In genomic region chr16:70614208-70614951, GRCh38 we compare ENCODE assay signal across 13 cellular contexts.
"Had no signal": no experiment of that assay in that cellular context is flagged by ENCODE, and none has a peak within 500 bp of the region (broad histone marks: within the 10 kb centered on the region; RNA-seq: fewer than 3 reads in every experiment).

No MANE protein-coding gene starts in this region.

- H3K4me3 ChIP-seq: ascending aorta, heart right ventricle, left lung, tibial artery, vagina had no signal

- DNase-seq: activated CD8-positive, alpha-beta memory T cell treated with anti-CD3 and anti-CD28 coated beads, Interleukin-2, amount 50 U/mL, for 48 hours; activated CD8-positive, alpha-beta T cell treated with anti-CD3 and anti-CD28 coated beads, Interleukin-2, amount 10 ng/mL, durations not matched to agents 7 days and 5 days; activated naive CD4-positive, alpha-beta T cell; heart right ventricle; islet precursor cell; left lung; nucleus accumbens; stimulated activated CD4-positive, alpha-beta T cell treated with anti-CD3 and anti-CD28 coated beads, Interleukin-15, amount 100 ng/mL, for 24 hours; tibial artery had no signal

- H3K4me1 ChIP-seq: left lung had no signal

- H3K9me3 Mint-ChIP-seq: natural killer cell treated with Interleukin-12 subunit alpha and Interleukin-12 subunit beta and Interleukin-15 and Interleukin-18, amount 100 ng/mL, for 72 hours; T-helper 1 cell treated with Interleukin-12 subunit alpha and Interleukin-12 subunit beta and Interleukin-4 antibody, amounts not matched to agents 30 μg/mL and 1 μg/mL, for 36 hours had no signal

- H3K4me3 Mint-ChIP-seq: activated CD8-positive, alpha-beta T cell treated with anti-CD3 and anti-CD28 coated beads, Interleukin-2, amount 10 ng/mL, durations not matched to agents 7 days and 5 days; natural killer cell treated with Interleukin-12 subunit alpha and Interleukin-12 subunit beta and Interleukin-15 and Interleukin-18, amount 100 ng/mL, for 72 hours; T-helper 1 cell treated with Interleukin-12 subunit alpha and Interleukin-12 subunit beta and Interleukin-4 antibody, amounts not matched to agents 30 μg/mL and 1 μg/mL, for 36 hours had no signal

- ATAC-seq: activated CD8-positive, alpha-beta T cell treated with anti-CD3 and anti-CD28 coated beads, Interleukin-2, amount 10 ng/mL, durations not matched to agents 7 days and 5 days; heart right ventricle; left lung; natural killer cell treated with Interleukin-12 subunit alpha and Interleukin-12 subunit beta and Interleukin-15 and Interleukin-18, amount 100 ng/mL, for 72 hours had no signal

- H3K27me3 Mint-ChIP-seq: natural killer cell treated with Interleukin-12 subunit alpha and Interleukin-12 subunit beta and Interleukin-15 and Interleukin-18, amount 100 ng/mL, for 72 hours had no signal

- H3K36me3 ChIP-seq: ascending aorta, heart right ventricle, left lung, tibial artery, vagina had no signal

- H3K27ac ChIP-seq: ascending aorta, heart right ventricle, left lung, tibial artery, vagina had no signal

- H3K9me3 ChIP-seq: ascending aorta, heart right ventricle, left lung, tibial artery, vagina had no signal

- H3K27me3 ChIP-seq: ascending aorta, heart right ventricle, left lung, tibial artery, vagina had no signal

- H3K27ac Mint-ChIP-seq: activated CD8-positive, alpha-beta T cell treated with anti-CD3 and anti-CD28 coated beads, Interleukin-2, amount 10 ng/mL, durations not matched to agents 7 days and 5 days; natural killer cell treated with Interleukin-12 subunit alpha and Interleukin-12 subunit beta and Interleukin-15 and Interleukin-18, amount 100 ng/mL, for 72 hours; T-helper 1 cell treated with Interleukin-12 subunit alpha and Interleukin-12 subunit beta and Interleukin-4 antibody, amounts not matched to agents 30 μg/mL and 1 μg/mL, for 36 hours had no signal

- H3K36me3 Mint-ChIP-seq: natural killer cell treated with Interleukin-12 subunit alpha and Interleukin-12 subunit beta and Interleukin-15 and Interleukin-18, amount 100 ng/mL, for 72 hours had no signal
